25 cellular contexts compared by ENCODE assay signal in the genomic region with DNA sequence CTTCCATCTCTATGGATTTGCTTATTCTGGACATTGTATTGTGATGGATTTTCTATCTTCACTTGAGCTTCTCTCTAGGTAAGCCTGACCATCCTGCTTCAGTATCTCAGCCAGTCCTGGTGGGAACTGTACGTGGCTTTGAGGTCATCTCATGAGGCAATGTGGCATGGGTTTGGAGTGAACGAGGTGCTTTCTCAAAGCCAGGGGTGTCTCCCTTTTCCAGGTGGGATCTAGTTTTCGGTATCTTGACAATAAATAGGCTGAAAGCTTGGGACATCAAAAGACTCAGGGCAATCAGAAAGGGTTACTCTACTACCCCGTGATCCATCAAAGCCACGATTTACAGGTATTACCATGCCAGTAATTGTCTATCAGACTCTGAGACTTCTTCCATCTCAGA.
"Had no signal": no experiment of that assay in that cellular context is flagged by ENCODE, and none has a peak within 500 bp of the region (broad histone marks: within the 10 kb centered on the region; RNA-seq: fewer than 3 reads in every experiment).

No MANE protein-coding gene starts in this region.

- H3K4me3 ChIP-seq: hepatocyte, left ventricle myocardium inferior, lung, ovary, right atrium auricular region, skin epidermis, stomach, testis, thyroid gland, transverse colon, upper lobe of right lung, uterus had no signal

- H3K9me3 Mint-ChIP-seq: mesothelial cell of epicardium had no signal

- H3K4me3 Mint-ChIP-seq: mesothelial cell of epicardium; natural killer cell treated with Interleukin-12 subunit alpha and Interleukin-12 subunit beta and Interleukin-15 and Interleukin-18, amount 100 ng/mL, for 72 hours; stimulated activated naive B cell treated with anti-CD40 and anti-IgM and Interleukin-4, amounts not matched to agents 10 μg/mL and 1 μg/mL and 100 μg/mL, for 72 hours had no signal

- ATAC-seq: natural killer cell treated with Interleukin-12 subunit alpha and Interleukin-12 subunit beta and Interleukin-15 and Interleukin-18, amount 100 ng/mL, for 72 hours; sciatic nerve; stimulated activated naive B cell treated with anti-CD40 and anti-IgM and Interleukin-4, amounts not matched to agents 10 μg/mL and 1 μg/mL and 100 μg/mL, for 72 hours; stimulated activated naive CD8-positive, alpha-beta T cell treated with anti-CD3 and anti-CD28 coated beads, Interleukin-15, Interleukin-2, amounts not matched to agents 100 U/mL and 50 U/mL, for 24 hours; upper lobe of right lung had no signal

- DNase-seq: islet precursor cell; left ventricle myocardium inferior; mesendoderm; naive B cell; ovary; stimulated activated CD4-positive, alpha-beta T cell treated with anti-CD3 and anti-CD28 coated beads, Interleukin-12 subunit alpha, Interleukin-12 subunit beta, amount 100 ng/mL, for 4 hours; stimulated activated CD4-positive, alpha-beta T cell treated with anti-CD3 and anti-CD28 coated beads, Interleukin-15, amount 100 ng/mL, for 24 hours; stimulated activated CD4-positive, alpha-beta T cell treated with anti-CD3 and anti-CD28 coated beads, Interleukin-2, amount 100 ng/mL, for 24 hours; stimulated activated CD4-positive, alpha-beta T cell treated with anti-CD3 and anti-CD28 coated beads, Interleukin-4, amount 100 ng/mL, for 1 hour; stimulated activated naive B cell treated with anti-CD40 and anti-IgM and Interleukin-4, amounts not matched to agents 10 μg/mL and 1 μg/mL and 100 μg/mL, for 72 hours; stimulated activated naive CD8-positive, alpha-beta T cell treated with anti-CD3 and anti-CD28 coated beads, Interleukin-15, Interleukin-2, amounts not matched to agents 100 U/mL and 50 U/mL, for 24 hours; stomach; thyroid gland; transverse colon; upper lobe of right lung; uterus had no signal

- H3K27me3 ChIP-seq: hepatocyte, ovary, right atrium auricular region, testis, thyroid gland, transverse colon, upper lobe of right lung, uterus had no signal

- H3K4me1 ChIP-seq: testis had no signal

- H3K9me3 ChIP-seq: left ventricle myocardium inferior, ovary, right atrium auricular region, stomach, testis, thyroid gland, transverse colon, upper lobe of right lung, uterus had no signal

- H3K27me3 Mint-ChIP-seq: natural killer cell treated with Interleukin-12 subunit alpha and Interleukin-12 subunit beta and Interleukin-15 and Interleukin-18, amount 100 ng/mL, for 72 hours had no signal

- H3K36me3 ChIP-seq: left ventricle myocardium inferior, ovary, right atrium auricular region, stomach, thyroid gland, transverse colon, upper lobe of right lung, uterus had no signal

- H3K27ac ChIP-seq: hepatocyte, left ventricle myocardium inferior, ovary, right atrium auricular region, stomach, testis, thyroid gland, transverse colon, upper lobe of right lung, uterus had no signal

- H3K27ac Mint-ChIP-seq: mesothelial cell of epicardium; naive B cell; natural killer cell treated with Interleukin-12 subunit alpha and Interleukin-12 subunit beta and Interleukin-15 and Interleukin-18, amount 100 ng/mL, for 72 hours; progenitor cell of endocrine pancreas; stimulated activated naive B cell treated with anti-CD40 and anti-IgM and Interleukin-4, amounts not matched to agents 10 μg/mL and 1 μg/mL and 100 μg/mL, for 72 hours had no signal
